In the genomic region with DNA sequence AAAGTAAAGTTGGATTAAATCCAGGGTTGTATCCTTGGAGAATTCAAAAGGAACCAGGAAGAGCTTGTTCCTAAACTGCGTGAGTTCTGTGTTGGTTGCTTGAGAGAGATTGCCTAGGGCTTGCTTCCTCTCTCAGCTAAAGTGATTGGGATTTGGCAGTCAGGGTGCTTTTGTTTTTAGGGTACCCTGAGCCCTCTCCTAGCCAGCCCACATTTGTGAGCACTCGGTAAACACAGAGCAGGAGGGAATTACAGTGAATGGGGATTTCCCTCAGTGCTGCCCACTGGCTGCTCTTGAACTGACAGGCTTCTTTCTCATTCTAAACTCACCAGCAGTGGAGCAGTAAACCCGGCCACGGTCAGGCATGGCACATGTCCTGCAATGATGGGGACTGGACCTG, we compare ENCODE assay signal across 10 cellular contexts.
A peak's percentile ranks its signal among the peaks of the same experiment; 100 is the strongest.
DNase-seq lines count a peak whose midpoint lies in the region; ATAC-seq and TF ChIP-seq lines count a peak whose summit lies in the region.
"Had no signal": no experiment of that assay in that cellular context is flagged by ENCODE, and none has a peak within 500 bp of the region (broad histone marks: within the 10 kb centered on the region; RNA-seq: fewer than 3 reads in every experiment).

No MANE protein-coding gene starts in this region.

- H3K4me1 ChIP-seq in RWPE2 (ENCODE audit: insufficient read depth, poor library complexity, severe bottlenecking) (peaks cover 46% of the 10 kb centered on the region), esophagus (ENCODE audit: control insufficient read depth in 2 of 2, insufficient read depth in 2 of 2, low read length in 1 of 2) (peaks cover 0 to 20% of the 10 kb centered on the region in 2 donors)

- DNase-seq in ELF-1 (ENCODE audit: low read depth, low spot score) (peak; percentile 36), RWPE2 (ENCODE audit: low spot score) (no peak), myocyte (ENCODE audit: low read depth) (peak; percentile 17), DMS79 (lab: John Stamatoyannopoulos, UW) (no peak), NCI-H2029 (lab: John Stamatoyannopoulos, UW) (no peak)
- DNase-seq in central memory CD4-positive, alpha-beta T cell = no peak
- DNase-seq: DMS153, NCI-H1436 treated with DMSO at 0.1 percent for 48 hours had no signal

- peak; percentile 10 for TF ChIP-seq CTCF in RWPE2 (IDR thresholded peaks at IDR 0.05; ENCODE audit: poor library complexity, severe bottlenecking)

- H3K27me3 ChIP-seq in RWPE2 (ENCODE audit: insufficient read depth, poor library complexity, severe bottlenecking) = no peaks in the 10 kb centered on the region
- no peaks in the 10 kb centered on the region for H3K27me3 ChIP-seq in esophagus (ENCODE audit: control insufficient read depth in 1 of 2, insufficient read depth in 2 of 2, low read length in 2 of 2)

- WGBS in esophagus, 2 donors = 16 to 26% methylated on average over 4 of the region's 4 CpGs

- H3K27ac ChIP-seq in RWPE2 (ENCODE audit: poor library complexity, severe bottlenecking) (peak overlapping the region; percentile 92), esophagus (ENCODE audit: low read depth in 2 of 2, low read length in 1 of 2) (peak overlapping the region; percentile 67 to 70)

- ATAC-seq in RWPE2 (ENCODE audit: low read depth) = 0 out of 3 replicates have a peak, but pooled peaks have one; percentile 13
- no peak for ATAC-seq in HG02885 (IDR thresholded peaks at IDR 0.05; ENCODE audit: poor library complexity, unreplicated experiment)

- H3K9me3 ChIP-seq in RWPE2 (ENCODE audit: severe bottlenecking) = no peaks in the 10 kb centered on the region
- H3K9me3 ChIP-seq in esophagus (ENCODE audit: control insufficient read depth in 2 of 2, insufficient read depth in 1 of 2, low read depth in 1 of 2, low read length in 1 of 2) = no peaks in the 10 kb centered on the region

- no peak overlapping the region for H3K4me3 ChIP-seq in RWPE2 (ENCODE audit: severe bottlenecking)
- no peak overlapping the region for H3K4me3 ChIP-seq in esophagus (ENCODE audit: low read depth in 1 of 2, low read length in 2 of 2)

- no peaks in the 10 kb centered on the region for H3K36me3 ChIP-seq in RWPE2 (ENCODE audit: low read depth)
- no peaks in the 10 kb centered on the region for H3K36me3 ChIP-seq in esophagus (ENCODE audit: control insufficient read depth in 2 of 2, insufficient read depth in 2 of 2, low read length in 1 of 2)

Comparison
In these comparisons a context has a peak if more than half of its experiments do, and no peak if none do; other contexts are left out.
1. DNase-seq: peak in ELF-1 (single experiment) and myocyte (single experiment); none in RWPE2 (single experiment), DMS79 (single experiment), NCI-H2029 (single experiment) and central memory CD4-positive, alpha-beta T cell (single experiment).